Comparison of ENCODE assay signal across 7 cellular contexts in genomic region chr17:57989011-57989345, GRCh38. TPM values are rescaled to one million over a fixed set of nuclear protein-coding genes. Genes with fewer than 3 reads are reported as not detected.
DNase-seq lines count a peak whose midpoint lies in the region; ATAC-seq and TF ChIP-seq lines count a peak whose summit lies in the region.

No MANE protein-coding gene starts in this region.

- H3K4me3 Mint-ChIP-seq in chondrocyte (ENCODE audit: unreplicated experiment): peak overlapping the region; percentile 81

- no peaks in the 10 kb centered on the region for H4K20me1 ChIP-seq in GM23248 (ENCODE audit: insufficient read depth)

- no peaks in the 10 kb centered on the region for H3K36me3 Mint-ChIP-seq in chondrocyte (ENCODE audit: low read depth)

- H3K27ac Mint-ChIP-seq in chondrocyte (ENCODE audit: unreplicated experiment): peak overlapping the region; percentile 88

- WGBS in GM23248 (ENCODE audit: low coverage in 1 of 2, low lambda C conversion rate in 2 of 2, missing lambda C conversion rate in 2 of 2), 2 experiments: 2 to 6% methylated on average over 5 of the region's 5 CpGs

- peak overlapping the region; percentile 95 for H3K4me2 ChIP-seq in GM23248 (ENCODE audit: unreplicated experiment)

- H3K27me3 ChIP-seq in GM23248 (replicated peaks; ENCODE audit: insufficient read depth): no peaks in the 10 kb centered on the region

- peak overlapping the region; percentile 94 for H3K9ac ChIP-seq in GM23248

- peaks cover 79% of the 10 kb centered on the region for H3F3A ChIP-seq in GM23248 (ENCODE audit: insufficient read depth)

- DNase-seq in GM23248 (peak; percentile 56), NOMO-1 treated with dmso at 0.1 percent for 144 hours (lab: John Stamatoyannopoulos, UW; ENCODE audit: unreplicated experiment) (peak; percentile 24), chondrocyte (ENCODE audit: low spot score) (no peak), midbrain (lab: John Stamatoyannopoulos, UW) (peak; percentile 44), kidney glomerular epithelial cell (lab: John Stamatoyannopoulos, UW) (no peak)

- H3K4me1 ChIP-seq in GM23248 (ENCODE audit: insufficient read depth): peaks cover 35% of the 10 kb centered on the region

- peaks cover 48% of the 10 kb centered on the region for H3K4me1 Mint-ChIP-seq in chondrocyte (ENCODE audit: low read depth)

- peak overlapping the region; percentile 74 for H2AFZ ChIP-seq in GM23248

- peaks cover 47% of the 10 kb centered on the region for H3K79me2 ChIP-seq in GM23248 (ENCODE audit: insufficient read depth)

- peak overlapping the region; percentile 81 for H3K4me3 ChIP-seq in GM23248

- TF ChIP-seq CTCF in chondrocyte (IDR thresholded peaks at IDR 0.05): peak; percentile 42

- no peaks in the 10 kb centered on the region for H3K9me2 ChIP-seq in GM23248 (ENCODE audit: insufficient read depth)

- no peaks in the 10 kb centered on the region for H3K36me3 ChIP-seq in GM23248 (ENCODE audit: low read depth)

- ATAC-seq in GM19455 (IDR thresholded peaks at IDR 0.05; ENCODE audit: unreplicated experiment) (no peak), GM21447 (IDR thresholded peaks at IDR 0.05; ENCODE audit: unreplicated experiment) (no peak)

- H3K9me3 Mint-ChIP-seq in chondrocyte (ENCODE audit: low read depth): no peaks in the 10 kb centered on the region

- in situ Hi-C loops in GM23248 (cut with MboI): no loop called here

- no peaks in the 10 kb centered on the region for H3K9me3 ChIP-seq in GM23248 (ENCODE audit: low read depth)

- H3K27ac ChIP-seq in GM23248: peak overlapping the region; percentile 89

- no peaks in the 10 kb centered on the region for H3K27me3 Mint-ChIP-seq in chondrocyte (ENCODE audit: low read depth)

RNA-seq across cellular contexts. Expression of gene VEZF1, which starts 0.9 kb away (rescaled TPM):
- 45.5 and 51.9 TPM in 2 replicates for total RNA-seq in GM23248 (2014; rRNA removed; shearing (Covaris generic))
- 30.5 and 32.2 TPM in 2 replicates for polyA plus RNA-seq in GM23248 (2016; fragmentation: Nextera tagmentation; extraction: Ambion mirVana)
- total RNA-seq in chondrocyte: 26.6 to 43.6 TPM (median 39.6 TPM) in 3 replicates

RNA-seq across cellular contexts. Expression of gene SRSF1, which starts 18.1 kb away (rescaled TPM):
- 204 and 228 TPM in 2 replicates for total RNA-seq in GM23248 (2014; rRNA removed; shearing (Covaris generic))
- polyA plus RNA-seq in GM23248 (2016; fragmentation: Nextera tagmentation; extraction: Ambion mirVana): 125 and 130 TPM in 2 replicates
- 115 to 161 TPM (median 119 TPM) in 3 replicates for total RNA-seq in chondrocyte

RNA-seq across cellular contexts. Expression of gene CUEDC1, which starts 33.8 kb away (rescaled TPM):
- 11.1 and 18.8 TPM in 2 replicates for total RNA-seq in GM23248 (2014; rRNA removed; shearing (Covaris generic))
- 13.6 and 15.5 TPM in 2 replicates for polyA plus RNA-seq in GM23248 (2016; fragmentation: Nextera tagmentation; extraction: Ambion mirVana)
- 32.9 to 47.7 TPM (median 41.9 TPM) in 3 replicates for total RNA-seq in chondrocyte

Comparison
In these comparisons a context has a peak if more than half of its experiments do, and no peak if none do; other contexts are left out.
1. DNase-seq: peak in GM23248 (single experiment), NOMO-1 treated with dmso at 0.1 percent for 144 hours (single experiment) and midbrain (single experiment); none in chondrocyte (single experiment) and kidney glomerular epithelial cell (single experiment).